Comparison of ENCODE assay signal across 22 cellular contexts in genomic region chr5:24042688-24043087, GRCh38.
A peak's percentile ranks its signal among the peaks of the same experiment; 100 is the strongest.
DNase-seq lines count a peak whose midpoint lies in the region; ATAC-seq, FAIRE-seq and TF ChIP-seq lines count a peak whose summit lies in the region.
"Had no signal": no experiment of that assay in that cellular context is flagged by ENCODE, and none has a peak within 500 bp of the region (broad histone marks: within the 10 kb centered on the region; RNA-seq: fewer than 3 reads in every experiment).

No MANE protein-coding gene starts in this region.

- WGBS in HepG2 (ENCODE audit: low lambda C conversion rate) = 1% methylated on average over 2 of the region's 2 CpGs
- WGBS in right lobe of liver (ENCODE audit: insufficient coverage, low coverage, low lambda C conversion rate, missing lambda C conversion rate) = 43% methylated on average over 2 of the region's 2 CpGs
- WGBS in GM12878 (ENCODE audit: insufficient coverage, insufficient replicate concordance, low lambda C conversion rate, missing lambda C conversion rate) = 0% methylated on average over 2 of the region's 2 CpGs
- 56 to 77% methylated on average over 2 of the region's 2 CpGs for WGBS in pancreas, 2 donors

- TF ChIP-seq CTCF in HepG2 (CRISPR knock-in tag; IDR thresholded peaks at IDR 0.05) (no peak), right lobe of liver (IDR thresholded peaks at IDR 0.05) (no peak), GM12878 (IDR thresholded peaks at IDR 0.05 in 2 of 3, conservative IDR thresholded peaks at IDR 0.05 in 1 of 3; ENCODE audit: control insufficient read depth in 2 of 3, extremely low read depth in 1 of 3, insufficient read depth in 1 of 3, low read depth in 3 of 3, low read length in 3 of 3) (no peak), pancreas (IDR thresholded peaks at IDR 0.05) (no peak)

- no peaks in the 10 kb centered on the region for H3K27me3 ChIP-seq in HepG2 (ENCODE audit: control insufficient read depth in 1 of 2, insufficient read depth in 2 of 2, low read length in 2 of 2)
- no peaks in the 10 kb centered on the region for H3K27me3 ChIP-seq in right lobe of liver
- H3K27me3 ChIP-seq in GM12878 (replicated peaks in 1 of 2; ENCODE audit: control insufficient read depth in 2 of 2, insufficient read depth in 2 of 2, low read length in 1 of 2) = no peaks in the 10 kb centered on the region
- H3K27me3 ChIP-seq in pancreas = no peaks in the 10 kb centered on the region
- H3K27me3 ChIP-seq: BE2C, BLaER1 had no signal

- H3K4me2 ChIP-seq in HepG2 (ENCODE audit: low read depth, low read length) (no peak overlapping the region), GM12878 (ENCODE audit: control insufficient read depth, insufficient read depth) (no peak overlapping the region)
- H3K4me2 ChIP-seq: BLaER1 had no signal

- BruUV-seq in HepG2 (replicated peaks; lab: Mats Ljungman, UMichigan) (no TSS peak), GM12878 (replicated peaks; lab: Mats Ljungman, UMichigan) (no TSS peak)

- FAIRE-seq in HepG2 (lab: Jason Lieb, UNC) (no peak), GM12878 (lab: Jason Lieb, UNC) (no peak), pancreas (lab: Jason Lieb, UNC) (no peak)
- FAIRE-seq: GM12891 had no signal

- H3K9ac ChIP-seq in HepG2 (ENCODE audit: insufficient read depth, low read depth, low read length) (no peak overlapping the region), GM12878 (ENCODE audit: control insufficient read depth, insufficient read depth, low read length) (no peak overlapping the region)
- H3K9ac ChIP-seq: BLaER1 had no signal

- POLR2A ChIA-PET in HepG2 (lab: Yijun Ruan, JAX) = no interaction called here
- POLR2A ChIA-PET in GM12878 (lab: Charles Lee) = no interaction called here

- H2AFZ ChIP-seq in HepG2 (ENCODE audit: low read length) = no peak overlapping the region
- no peak overlapping the region for H2AFZ ChIP-seq in GM12878 (ENCODE audit: control insufficient read depth, low read depth, low read length)

- H3K36me3 ChIP-seq in HepG2 (replicated peaks in 1 of 2; ENCODE audit: control insufficient read depth in 1 of 2, insufficient read depth in 2 of 2, low read length in 2 of 2) (no peaks in the 10 kb centered on the region), right lobe of liver (no peaks in the 10 kb centered on the region), GM12878 (ENCODE audit: control insufficient read depth in 2 of 2, insufficient read depth in 2 of 2, low read length in 1 of 2) (no peaks in the 10 kb centered on the region), pancreas (no peaks in the 10 kb centered on the region)
- H3K36me3 ChIP-seq: BE2C, BLaER1 had no signal

- TF ChIP-seq RAD21 in HepG2 (CRISPR knock-in tag; IDR thresholded peaks at IDR 0.05) (no peak), GM12878 (IDR thresholded peaks at IDR 0.05; ENCODE audit: insufficient read depth, low read depth, low read length) (no peak)

- SMC1A ChIA-PET in GM12878 (lab: Charles Lee; ENCODE audit: uncharacterized antibody, unreplicated experiment) = no interaction called here

- CTCF ChIA-PET in HepG2 (lab: Yijun Ruan, JAX; ENCODE audit: low intra/inter-chr PET ratio, low total read pairs) = no interaction called here
- CTCF ChIA-PET in GM12878 (lab: Yijun Ruan, JAX) = no interaction called here

- in situ Hi-C loops in HepG2 (cut with HindIII; ENCODE audit: extremely low pct_ligation_motif_present, low pct_unique_long_range_greater_than_20kb) (no loop called here), GM12878 (cut with MboI) (no loop called here)

- H3K4me3 ChIP-seq in HepG2 (replicated peaks in 1 of 3; ENCODE audit: insufficient read depth in 1 of 3, low read depth in 2 of 3, low read length in 3 of 3) (no peak overlapping the region), right lobe of liver (no peak overlapping the region), GM12878 (no peak overlapping the region), pancreas (no peak overlapping the region)
- H3K4me3 ChIP-seq: BLaER1 had no signal

- H3K79me2 ChIP-seq in HepG2 (ENCODE audit: insufficient read depth, low read length) (no peaks in the 10 kb centered on the region), GM12878 (ENCODE audit: control insufficient read depth, insufficient read depth, low read length) (no peaks in the 10 kb centered on the region)

- no peak for DNase-seq in HepG2 (ENCODE audit: low spot score)
- no peak for DNase-seq in right lobe of liver
- no peak for DNase-seq in GM12878 (ENCODE audit: low read depth, low spot score)
- DNase-seq in pancreas = no peak
- DNase-seq in MV-4-11 (lab: John Stamatoyannopoulos, UW) = no peak
- DNase-seq: ACHN; BE2C; C1 segment of cervical spinal cord; CD4-positive, alpha-beta memory T cell; CD4-positive, CD25-positive, alpha-beta regulatory T cell; CD8-positive, alpha-beta memory T cell; COR-L47; DMS 273 treated with DMSO at 0.1 percent for 48 hours; DMS153; DMS53; DMS79; DND-41; EL; GDM1 had no signal

- TF ChIP-seq POLR2A in HepG2 (IDR thresholded peaks at IDR 0.05; ENCODE audit: insufficient read depth in 1 of 2, low read depth in 2 of 2, low read length in 2 of 2) (no peak), right lobe of liver (IDR thresholded peaks at IDR 0.05) (no peak), GM12878 (IDR thresholded peaks at IDR 0.05; ENCODE audit: low read depth, low read length) (no peak)

- intact Hi-C loops in HepG2 (cut with micrococcal nuclease; ENCODE audit: unreplicated experiment) (loop anchor here (2.0 kb wide), 1 partner anchor 60 kb away; no protein-coding TSS in a partner anchor), right lobe of liver (cut with DNase I) (no loop called here), GM12878 (cut with micrococcal nuclease; ENCODE audit: unreplicated experiment) (no loop called here), pancreas (cut with DNase I) (no loop called here)

- H4K20me1 ChIP-seq in HepG2 (ENCODE audit: insufficient read depth, low read length) (no peaks in the 10 kb centered on the region), GM12878 (ENCODE audit: control insufficient read depth, insufficient read depth) (no peaks in the 10 kb centered on the region)
- H4K20me1 ChIP-seq: BLaER1 had no signal

- H3K4me1 ChIP-seq in HepG2 (ENCODE audit: insufficient read depth, low read length) = no peaks in the 10 kb centered on the region
- H3K4me1 ChIP-seq in right lobe of liver = no peaks in the 10 kb centered on the region
- H3K4me1 ChIP-seq in GM12878 (ENCODE audit: control insufficient read depth, insufficient read depth, low read length) = no peaks in the 10 kb centered on the region
- H3K4me1 ChIP-seq in pancreas = no peaks in the 10 kb centered on the region
- H3K4me1 ChIP-seq: BE2C, BLaER1 had no signal

- TF ChIP-seq EP300 in HepG2 (IDR thresholded peaks at IDR 0.05; ENCODE audit: low read depth in 2 of 2, low read length in 2 of 2) (no peak), HepG2 (CRISPR knock-in tag; IDR thresholded peaks at IDR 0.05; ENCODE audit: borderline replicate concordance) (no peak), GM12878 (IDR thresholded peaks at IDR 0.05; ENCODE audit: borderline replicate concordance in 1 of 2, control insufficient read depth in 1 of 2, low read depth in 2 of 2, low read length in 2 of 2) (no peak)

- H3K9me3 ChIP-seq in HepG2 (ENCODE audit: low read length) (peaks cover 56% of the 10 kb centered on the region), right lobe of liver (no peaks in the 10 kb centered on the region), GM12878 (replicated peaks; ENCODE audit: control insufficient read depth, insufficient read depth, low read length) (no peaks in the 10 kb centered on the region), pancreas (no peaks in the 10 kb centered on the region)
- H3K9me3 ChIP-seq: BE2C, BLaER1 had no signal

- H3K27ac ChIP-seq in HepG2 (ENCODE audit: extremely low read length, insufficient read depth, low read length) (no peak overlapping the region), right lobe of liver (no peak overlapping the region), GM12878 (ENCODE audit: control insufficient read depth, insufficient read depth) (no peak overlapping the region), pancreas (no peak overlapping the region)
- H3K27ac ChIP-seq: 22Rv1, BLaER1 had no signal

- ATAC-seq in HepG2 (no peak), right lobe of liver (no peak), GM12878 (no peak), pancreas (no peak)

- RAD21 ChIA-PET in GM12878 (lab: Charles Lee; ENCODE audit: unreplicated experiment) = no interaction called here

TF ChIP-seq in HepG2, 621 proteins besides CTCF, POLR2A, EP300 and RAD21:
- no peak for TF ChIP-seq NFE2L1 (CRISPR knock-in tag; IDR thresholded peaks at IDR 0.05; ENCODE audit: borderline replicate concordance)
- TF ChIP-seq RAD51 (IDR thresholded peaks at IDR 0.05; ENCODE audit: borderline replicate concordance) = peak; percentile 70; the same call in 1 of the 2 replicates
- TF ChIP-seq TCF7 (IDR thresholded peaks at IDR 0.05; ENCODE audit: low read depth) = no peak
- TF ChIP-seq, protein P1, sequence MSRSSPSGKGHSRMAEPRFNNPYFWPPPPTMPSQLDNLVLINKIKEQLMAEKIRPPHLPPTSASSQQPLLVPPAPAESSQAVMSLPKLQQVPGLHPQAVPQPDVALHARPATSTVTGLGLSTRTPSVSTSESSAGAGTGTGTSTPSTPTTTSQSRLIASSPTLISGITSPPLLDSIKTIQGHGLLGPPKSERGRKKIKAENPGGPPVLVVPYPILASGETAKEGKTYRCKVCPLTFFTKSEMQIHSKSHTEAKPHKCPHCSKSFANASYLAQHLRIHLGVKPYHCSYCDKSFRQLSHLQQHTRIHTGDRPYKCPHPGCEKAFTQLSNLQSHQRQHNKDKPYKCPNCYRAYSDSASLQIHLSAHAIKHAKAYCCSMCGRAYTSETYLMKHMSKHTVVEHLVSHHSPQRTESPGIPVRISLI (CRISPR knock-in tag; IDR thresholded peaks at IDR 0.05; ENCODE audit: borderline replicate concordance) = no peak
- TF ChIP-seq ZNF543 (CRISPR knock-in tag; IDR thresholded peaks at IDR 0.05) = no peak
- TF ChIP-seq HOXA9 (CRISPR knock-in tag; IDR thresholded peaks at IDR 0.05; ENCODE audit: borderline replicate concordance) = no peak

TF ChIP-seq in GM12878, 131 proteins besides CTCF, POLR2A, EP300 and RAD21:
- no peak for TF ChIP-seq ETV6 (conservative IDR thresholded peaks at IDR 0.05 in 1 of 2, IDR thresholded peaks at IDR 0.05 in 1 of 2; ENCODE audit: borderline replicate concordance in 1 of 2, low read depth in 1 of 2)
- peak; percentile 39; the same call in 1 of the 2 replicates for TF ChIP-seq RAD51 (IDR thresholded peaks at IDR 0.05)

Comparison
In these comparisons a context has a peak if more than half of its experiments do, and no peak if none do; other contexts are left out.
1. Of the 75 proteins assayed by ChIP-seq in both HepG2 and GM12878: peak only in HepG2: none; only in GM12878: none; in both: RAD51; in neither: 74.